Comparison of ENCODE assay signal across 17 cellular contexts in genomic region chr4:8473920-8474590, GRCh38. TPM values are rescaled to one million over a fixed set of nuclear protein-coding genes. Genes with fewer than 3 reads are reported as not detected.
DNase-seq lines count a peak whose midpoint lies in the region; ATAC-seq and TF ChIP-seq lines count a peak whose summit lies in the region.
"Had no signal": no experiment of that assay in that cellular context is flagged by ENCODE, and none has a peak within 500 bp of the region (broad histone marks: within the 10 kb centered on the region; RNA-seq: fewer than 3 reads in every experiment).

No MANE protein-coding gene starts in this region.

- H3K9me3 ChIP-seq in ovary, result no peaks in the 10 kb centered on the region
- H3K9me3 ChIP-seq in transverse colon, result no peaks in the 10 kb centered on the region
- H3K9me3 ChIP-seq: colonic mucosa, upper lobe of left lung had no signal

- H3K27me3 ChIP-seq in ovary (no peaks in the 10 kb centered on the region), transverse colon (no peaks in the 10 kb centered on the region), brain microvascular endothelial cell (replicated peaks) (no peaks in the 10 kb centered on the region)
- H3K27me3 ChIP-seq: colonic mucosa, upper lobe of left lung had no signal

- H3K4me3 ChIP-seq in fibroblast of villous mesenchyme (ENCODE audit: low read depth, low read length) (peak overlapping the region; percentile 42), ovary (peak overlapping the region; percentile 2), transverse colon (no peak overlapping the region), brain microvascular endothelial cell (ENCODE audit: low read depth, low read length) (no peak overlapping the region)
- H3K4me3 ChIP-seq: colonic mucosa, upper lobe of left lung had no signal

- DNase-seq in amniotic epithelial cell (ENCODE audit: low read depth), result peak; percentile 52
- DNase-seq in fibroblast of villous mesenchyme (ENCODE audit: low read depth), result peak; percentile 43
- DNase-seq in ovary, result peak; percentile 66 to 82 (median 76)
- DNase-seq in transverse colon, result no peak
- no peak for DNase-seq in superior temporal gyrus (ENCODE audit: extremely low spot score)
- DNase-seq in brain microvascular endothelial cell, result no peak
- DNase-seq in NCI-H187 (lab: John Stamatoyannopoulos, UW), result no peak
- DNase-seq: activated naive CD4-positive, alpha-beta T cell; colonic mucosa; foreskin fibroblast; hypothalamus; Kasumi-1; NCI-H1105 treated with DMSO at 0.1 percent for 48 hours; NCI-H526; T-helper 1 cell had no signal

- no peak for TF ChIP-seq EP300 in ovary (IDR thresholded peaks at IDR 0.05)
- TF ChIP-seq EP300 in transverse colon (IDR thresholded peaks at IDR 0.05; ENCODE audit: low read depth), result no peak

- TF ChIP-seq CTCF in fibroblast of villous mesenchyme (IDR thresholded peaks at IDR 0.05; ENCODE audit: insufficient read depth, low read depth, low read length), result no peak
- no peak for TF ChIP-seq CTCF in ovary (IDR thresholded peaks at IDR 0.05)
- TF ChIP-seq CTCF in transverse colon (IDR thresholded peaks at IDR 0.05), result no peak
- TF ChIP-seq CTCF in brain microvascular endothelial cell (IDR thresholded peaks at IDR 0.05; ENCODE audit: low read depth, low read length, missing control alignments), result no peak

- H3K27ac ChIP-seq in ovary (peak overlapping the region; percentile 64 to 93), transverse colon (peak overlapping the region in 3 of 4 donors; percentile 59 to 84 (median 66)), brain microvascular endothelial cell (no peak overlapping the region)

- in situ Hi-C loops in transverse colon (cut with MboI; ENCODE audit: low pct_ligation_motif_present in 1 of 4, low pct_unique_long_range_greater_than_20kb in 1 of 4, low sequenced_read_pairs in 3 of 4) (loop anchor here in 1 of 4 donors (25.0 kb wide), 1 partner anchor 113 kb away; the partner anchor contains the start of genes CPZ and GPR78), brain microvascular endothelial cell (cut with HindIII; ENCODE audit: low pct_ligation_motif_present, low sequenced_read_pairs) (no loop called here)

- intact Hi-C loops in ovary (cut with DNase I) (loop anchor here in 3 of 4 donors (1.0 to 5.0 kb wide), 4 partner anchors 29 to 119 kb away; partner anchors contain the start of gene CPZ (in 1 of the 3)), transverse colon (cut with DNase I; ENCODE audit: low total_unique reads) (loop anchor here (5.0 kb wide), 1 partner anchor 118 kb away; the partner anchor contains the start of gene CPZ)

- no peak for ATAC-seq in HG03039 (IDR thresholded peaks at IDR 0.05; ENCODE audit: unreplicated experiment)

- 19 to 23% (median 21%) methylated on average over 17 to 20 of the region's 20 CpGs for WGBS in ovary, 3 donors
- 86% methylated on average over 17 of the region's 20 CpGs; no CpG with 5 or more reads in 1 of the 2 donors for WGBS in transverse colon (ENCODE audit: low coverage in 1 of 2), 2 donors

- TF ChIP-seq POLR2A in ovary (IDR thresholded peaks at IDR 0.05) (no peak), transverse colon (IDR thresholded peaks at IDR 0.05) (no peak)

- H3K4me1 ChIP-seq in ovary (ENCODE audit: insufficient read depth), result peaks cover 44% of the 10 kb centered on the region
- peaks cover 5 to 21% (median 12%) of the 10 kb centered on the region in 4 donors for H3K4me1 ChIP-seq in transverse colon
- H3K4me1 ChIP-seq: colonic mucosa had no signal

- no peaks in the 10 kb centered on the region for H3K36me3 ChIP-seq in ovary
- no peaks in the 10 kb centered on the region for H3K36me3 ChIP-seq in transverse colon
- peaks cover 2% of the 10 kb centered on the region for H3K36me3 ChIP-seq in brain microvascular endothelial cell (replicated peaks)
- H3K36me3 ChIP-seq: colonic mucosa had no signal

RNA-seq across cellular contexts. Expression of gene TRMT44, which starts 33.5 kb away (rescaled TPM):
- 17.4 and 19.4 TPM in 2 replicates for total RNA-seq in fibroblast of villous mesenchyme
- 10 to 100 TPM; 29.7 to 54.8 (median 35.9) TPM for total RNA-seq in ovary
- polyA plus RNA-seq in ovary, result 10 to 100 TPM; 14.6 to 30.3 TPM
- total RNA-seq in transverse colon, result 100 to 1,000 TPM in 1 of 4 donors, 10 to 100 TPM in 3; 19.1 to 190 (median 29.7) TPM

RNA-seq across cellular contexts. Expression of gene ACOX3, which starts 33.5 kb away (rescaled TPM):
- total RNA-seq in fibroblast of villous mesenchyme (26.8 and 32.5 TPM in 2 replicates), ovary (10 to 100 TPM; 15.0 to 32.4 (median 24.2) TPM), transverse colon (100 to 1,000 TPM in 1 of 4 donors, 10 to 100 TPM in 3; 18.7 to 104 (median 31.3) TPM)
- 10 to 100 TPM; 10.1 to 14.2 TPM for polyA plus RNA-seq in ovary

Comparison
In these comparisons a context has a peak if more than half of its experiments do, and no peak if none do; other contexts are left out.
1. DNase-seq: peak in amniotic epithelial cell (single experiment), fibroblast of villous mesenchyme (single experiment) and ovary (5 of 5); none in transverse colon (single experiment), superior temporal gyrus (single experiment), brain microvascular endothelial cell (single experiment) and NCI-H187 (0 of 2).
2. H3K4me3 ChIP-seq: peak in fibroblast of villous mesenchyme (single experiment) and ovary (single experiment); none in transverse colon (0 of 4) and brain microvascular endothelial cell (single experiment).